ENCODE assay signal across 9 cellular contexts in genomic region chr14:75578786-75579781, GRCh38. TPM values are rescaled to one million over a fixed set of nuclear protein-coding genes. Genes with fewer than 3 reads are reported as not detected.
A peak's percentile ranks its signal among the peaks of the same experiment; 100 is the strongest.
DNase-seq lines count a peak whose midpoint lies in the region; ATAC-seq and TF ChIP-seq lines count a peak whose summit lies in the region.
"Had no signal": no experiment of that assay in that cellular context is flagged by ENCODE, and none has a peak within 500 bp of the region (broad histone marks: within the 10 kb centered on the region; RNA-seq: fewer than 3 reads in every experiment).

No MANE protein-coding gene starts in this region.

- WGBS in mammary epithelial cell (ENCODE audit: low coverage, missing lambda C conversion rate): 72% methylated on average over 19 of the region's 33 CpGs
- 18% methylated on average over 33 of the region's 33 CpGs for WGBS in liver
- WGBS in suprapubic skin: 41% methylated on average over 33 of the region's 33 CpGs

- TF ChIP-seq EP300 in suprapubic skin (IDR thresholded peaks at IDR 0.05): no peak

- H3K4me2 ChIP-seq in mammary epithelial cell (ENCODE audit: insufficient read depth, low read depth, low read length): peak overlapping the region; percentile 99

- H3K9me3 ChIP-seq in mammary epithelial cell (replicated peaks; ENCODE audit: insufficient read depth, low read length) (no peaks in the 10 kb centered on the region), liver (ENCODE audit: control insufficient read depth in 4 of 4, low read length in 3 of 4) (no peaks in the 10 kb centered on the region), suprapubic skin (no peaks in the 10 kb centered on the region)

- intact Hi-C loops in mammary epithelial cell (cut with micrococcal nuclease): loop anchor here (1.0 kb wide), 2 partner anchors 130 to 403 kb away; no protein-coding TSS in a partner anchor

- H3K9ac ChIP-seq in mammary epithelial cell (ENCODE audit: insufficient read depth, low read length) (no peak overlapping the region), liver (ENCODE audit: low read depth in 1 of 2, low read length in 2 of 2) (peak overlapping the region; percentile 60 to 66)

- no peaks in the 10 kb centered on the region for H4K20me1 ChIP-seq in mammary epithelial cell (ENCODE audit: insufficient read depth, low read length)

- in situ Hi-C loops in mammary epithelial cell (cut with MboI; ENCODE audit: low sequenced_read_pairs in 2 of 2): loop anchor here (5.0 kb wide), 2 partner anchors 68 to 73 kb away; no protein-coding TSS in a partner anchor

- ATAC-seq in GM19351 (IDR thresholded peaks at IDR 0.05; ENCODE audit: unreplicated experiment): peak; percentile 20

- no peaks in the 10 kb centered on the region for H3K79me2 ChIP-seq in mammary epithelial cell (ENCODE audit: insufficient read depth, low read length)

- DNase-seq in LHCN-M2 (ENCODE audit: low read depth) (peak; percentile 72), mammary epithelial cell (no peak), suprapubic skin (ENCODE audit: low spot score in 2 of 2) (no peak), NCI-H2227 (lab: John Stamatoyannopoulos, UW; ENCODE audit: unreplicated experiment) (no peak), NCI-H1105 treated with DMSO at 0.1 percent for 48 hours (lab: John Stamatoyannopoulos, UW) (no peak)
- DNase-seq in activated CD4-positive, alpha-beta T cell treated with anti-CD3 and anti-CD28 coated beads for 48 hours: no peak

- no peak for TF ChIP-seq POLR2A in suprapubic skin (IDR thresholded peaks at IDR 0.05)

- peak in 1 of 2 donors; percentile 40 for TF ChIP-seq RAD21 in liver (IDR thresholded peaks at IDR 0.05)

- CTCF ChIA-PET in mammary epithelial cell (lab: Charles Lee; ENCODE audit: low non-redundant PET): interaction anchor here (0.7 to 0.8 kb wide), 2 partner anchors 76 to 130 kb away, joined by 4 to 7 read pairs; no protein-coding TSS in a partner anchor

- no TSS peak for BruUV-seq in mammary epithelial cell (replicated peaks; lab: Mats Ljungman, UMichigan)

- H3K4me3 ChIP-seq in mammary epithelial cell (replicated peaks in 1 of 3; ENCODE audit: insufficient read depth in 1 of 3, low read depth in 2 of 3, low read length in 3 of 3) (peak overlapping the region; percentile 13 to 51 (median 51)), liver (ENCODE audit: low read depth in 1 of 3, low read length in 3 of 3) (peak overlapping the region; percentile 68 to 99 (median 73)), suprapubic skin (peak overlapping the region; percentile 62)

- H2AFZ ChIP-seq in mammary epithelial cell (ENCODE audit: low read depth, low read length): peak overlapping the region; percentile 97

- H3K27me3 ChIP-seq in mammary epithelial cell (ENCODE audit: insufficient read depth, low read length) (no peaks in the 10 kb centered on the region), liver (ENCODE audit: control insufficient read depth in 4 of 4, insufficient read depth in 4 of 4, low read length in 3 of 4) (no peaks in the 10 kb centered on the region), suprapubic skin (no peaks in the 10 kb centered on the region)

- H3K36me3 ChIP-seq in mammary epithelial cell (ENCODE audit: insufficient read depth, low read length) (no peaks in the 10 kb centered on the region), liver (ENCODE audit: control insufficient read depth in 4 of 4, insufficient read depth in 3 of 4, low read depth in 1 of 4, low read length in 3 of 4) (no peaks in the 10 kb centered on the region), suprapubic skin (no peaks in the 10 kb centered on the region)

- H3K27ac ChIP-seq in mammary epithelial cell (ENCODE audit: insufficient read depth, low read depth, low read length) (no peak overlapping the region), liver (ENCODE audit: low read depth in 1 of 2, low read length in 2 of 2) (peak overlapping the region; percentile 89 to 96), suprapubic skin (peak overlapping the region; percentile 80)

- peak in 1 of 2 donors; percentile 25 for TF ChIP-seq CTCF in mammary epithelial cell (conservative IDR thresholded peaks at IDR 0.05 in 1 of 2, IDR thresholded peaks at IDR 0.05 in 1 of 2; ENCODE audit: extremely low read depth in 1 of 2, insufficient read depth in 1 of 2, low read depth in 1 of 2, low read length in 2 of 2)
- no peak for TF ChIP-seq CTCF in liver (IDR thresholded peaks at IDR 0.05; ENCODE audit: low read depth, low read length, missing input control)
- TF ChIP-seq CTCF in suprapubic skin (IDR thresholded peaks at IDR 0.05): peak in 1 of 2 donors; percentile 16

- H3K4me1 ChIP-seq in mammary epithelial cell (ENCODE audit: insufficient read depth, low read length) (peaks cover 10% of the 10 kb centered on the region), liver (ENCODE audit: control insufficient read depth in 4 of 4, insufficient read depth in 4 of 4, low read length in 3 of 4) (peaks cover 3 to 37% (median 25%) of the 10 kb centered on the region in 4 donors), suprapubic skin (peaks cover 26% of the 10 kb centered on the region)

- dilution Hi-C loops in mammary epithelial cell (cut with HindIII; ENCODE audit: low sequenced_read_pairs): no loop called here

TF ChIP-seq in liver, 16 proteins besides CTCF, POLR2A, EP300 and RAD21:
- peak; percentile 16 for TF ChIP-seq REST (IDR thresholded peaks at IDR 0.05)
- TF ChIP-seq EGR1 (IDR thresholded peaks at IDR 0.05; ENCODE audit: low read depth in 2 of 2): no peak
TF ChIP-seq in liver: peak in this region for 1.

RNA-seq across cellular contexts. Expression of gene FLVCR2, which starts 0.7 kb away (rescaled TPM):
- total RNA-seq in LHCN-M2 (2014; rRNA removed) (23.9 and 29.8 TPM in 2 replicates), mammary epithelial cell (1 to 10 TPM; 2.8 TPM), liver (10 to 100 TPM in 1 of 2 donors, 1 to 10 TPM in 1; 8.7 to 13.1 TPM), suprapubic skin (10 to 100 TPM in 3 of 4 donors, 1 to 10 TPM in 1; 9.0 to 23.4 (median 17.4) TPM)
- polyA plus RNA-seq in LHCN-M2 (2012): 5.3 TPM
- polyA plus RNA-seq in mammary epithelial cell (0.37 TPM), liver (10 to 100 TPM; 10.4 to 12.3 TPM)
- polyA minus RNA-seq in mammary epithelial cell: 5.5 TPM

RNA-seq across cellular contexts. Expression of gene BATF, which starts 56.8 kb away (rescaled TPM):
- total RNA-seq in LHCN-M2 (2014; rRNA removed) (not detected in 2 replicates), mammary epithelial cell (not detected), liver (1 to 10 TPM; 1.2 to 2.1 TPM), suprapubic skin (1 to 10 TPM in 3 of 4 donors, not detected in 1; 1.1 to 4.2 (median 1.1) TPM)
- polyA plus RNA-seq in LHCN-M2 (2012): not detected
- polyA plus RNA-seq in mammary epithelial cell (not detected), liver (under 1 TPM; 0.77 to 0.92 TPM)
- polyA minus RNA-seq in mammary epithelial cell: not detected
- total RNA-seq: temporal lobe had no signal
